ENCODE assay signal across 8 cellular contexts in the genomic region with DNA sequence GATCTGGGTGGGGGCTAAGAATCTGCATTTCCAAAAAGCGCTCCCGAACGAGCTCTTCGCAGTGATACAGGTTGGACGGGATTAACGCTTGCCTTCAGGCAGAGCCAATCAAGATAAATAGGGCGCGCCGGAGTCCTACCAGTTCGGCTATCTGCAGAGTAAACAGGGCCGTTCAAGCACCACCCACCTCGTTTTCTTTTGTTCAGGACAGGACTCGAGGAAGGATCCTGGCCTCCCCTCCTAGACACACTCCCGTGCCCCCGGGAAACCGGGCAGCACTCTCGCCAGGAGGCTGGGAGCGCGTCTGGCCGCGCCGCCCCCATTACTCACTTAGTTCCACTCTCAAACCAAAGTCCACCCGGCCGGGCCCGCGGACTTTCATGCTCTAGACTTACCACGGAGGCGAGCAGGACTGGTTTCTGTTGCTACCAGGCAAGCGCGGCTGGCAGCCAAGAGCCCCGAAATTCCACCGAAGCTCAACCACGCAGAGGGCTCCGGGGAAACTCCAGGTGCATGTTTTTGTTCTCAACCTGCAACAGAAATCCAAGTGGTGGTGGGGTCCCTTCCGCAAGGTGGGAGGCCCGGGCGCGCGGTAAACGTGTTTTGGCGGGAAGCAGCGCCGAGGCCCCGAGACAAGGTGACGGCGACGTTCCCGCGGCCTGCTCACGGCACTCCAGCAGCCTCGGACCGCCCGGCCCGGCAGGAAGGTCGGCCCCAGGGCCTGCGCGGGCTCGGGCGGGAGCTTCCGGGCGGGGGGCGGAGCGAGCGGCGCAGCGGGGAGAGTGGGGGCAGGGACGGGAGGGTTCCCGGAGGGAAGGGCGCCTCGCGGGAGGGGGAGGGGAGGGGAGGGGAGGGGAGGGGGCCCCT. TPM values are rescaled to one million over a fixed set of nuclear protein-coding genes. Genes with fewer than 3 reads are reported as not detected.
DNase-seq lines count a peak whose midpoint lies in the region; ATAC-seq, FAIRE-seq and TF ChIP-seq lines count a peak whose summit lies in the region.

No MANE protein-coding gene starts in this region.

- DNase-seq in NCI-H1417 treated with DMSO at 0.1 percent for 48 hours (lab: John Stamatoyannopoulos, UW) (peak; percentile 10), cerebellar cortex (ENCODE audit: low spot score) (peak; percentile 61), kidney (peak; percentile 95), foreskin melanocyte (no peak)
- peak; percentile 30 to 52 (median 48) for DNase-seq in activated CD4-positive, CD25-positive, alpha-beta regulatory T cell (lab: John Stamatoyannopoulos, UW)
- peak; percentile 75 for DNase-seq in stimulated activated CD4-positive, alpha-beta T cell treated with anti-CD3 and anti-CD28 coated beads, Interleukin-12 subunit alpha, Interleukin-12 subunit beta, amount 100 ng/mL, for 4 hours

- H3K27ac ChIP-seq in kidney (ENCODE audit: low read depth in 2 of 2, low read length in 2 of 2) = peak overlapping the region; percentile 97

- no peak for FAIRE-seq in kidney (lab: Jason Lieb, UNC)

- H3K9ac ChIP-seq in kidney (ENCODE audit: low read length in 2 of 2) = peak overlapping the region; percentile 36 to 41

- intact Hi-C loops in kidney (cut with DNase I) = no loop called here

- peaks cover 13 to 25% of the 10 kb centered on the region in 2 donors for H3K4me1 ChIP-seq in kidney (ENCODE audit: control insufficient read depth in 1 of 2, insufficient read depth in 1 of 2, low read depth in 1 of 2, low read length in 2 of 2)

- ATAC-seq in GM18498 (IDR thresholded peaks at IDR 0.05; ENCODE audit: unreplicated experiment) (peak; percentile 64), HG02678 (IDR thresholded peaks at IDR 0.05; ENCODE audit: unreplicated experiment) (peak; percentile 61)

- peak overlapping the region; percentile 82 to 86 for H3K4me3 ChIP-seq in kidney (ENCODE audit: low read length in 2 of 2)

- peaks cover 14 to 28% of the 10 kb centered on the region in 2 donors for H3K36me3 ChIP-seq in kidney (ENCODE audit: control insufficient read depth in 1 of 2, insufficient read depth in 2 of 2, low read length in 2 of 2)

- no peaks in the 10 kb centered on the region for H3K9me3 ChIP-seq in kidney (ENCODE audit: control insufficient read depth in 1 of 2, low read length in 2 of 2)

- no peak for TF ChIP-seq CTCF in kidney (IDR thresholded peaks at IDR 0.05; ENCODE audit: borderline replicate concordance, extremely low read depth, insufficient read depth)

RNA-seq across cellular contexts. Expression of a gene that starts 12.7 kb away (rescaled TPM):
- 190 TPM for total RNA-seq in kidney
- 74.0 TPM for polyA plus RNA-seq in kidney (ENCODE audit: insufficient read depth, low read depth, low replicate concordance)

RNA-seq across cellular contexts. Expression of a gene that starts 24.9 kb away (rescaled TPM):
- total RNA-seq in kidney = 109 TPM
- 392 TPM for polyA plus RNA-seq in kidney (ENCODE audit: insufficient read depth, low read depth, low replicate concordance)

RNA-seq across cellular contexts. Expression of a gene that starts 40.6 kb away (rescaled TPM):
- total RNA-seq in kidney = 7.1 TPM
- 9.7 TPM for polyA plus RNA-seq in kidney (ENCODE audit: insufficient read depth, low read depth, low replicate concordance)
